ENCODE assay signal across 17 cellular contexts in genomic region chr20:10557685-10558084, GRCh38.
DNase-seq lines count a peak whose midpoint lies in the region; ATAC-seq and TF ChIP-seq lines count a peak whose summit lies in the region.
"Had no signal": no experiment of that assay in that cellular context is flagged by ENCODE, and none has a peak within 500 bp of the region (broad histone marks: within the 10 kb centered on the region; RNA-seq: fewer than 3 reads in every experiment).

No MANE protein-coding gene starts in this region.

- ATAC-seq in left colon: no peak
- no peak for ATAC-seq in naive thymus-derived CD4-positive, alpha-beta T cell
- ATAC-seq in gastrocnemius medialis: no peak

- no peak overlapping the region for H2AFZ ChIP-seq in OCI-LY7 (ENCODE audit: low read length)

- no peak overlapping the region for H3K4me2 ChIP-seq in OCI-LY7 (ENCODE audit: low read length)

- no peak for TF ChIP-seq EP300 in esophagus muscularis mucosa (IDR thresholded peaks at IDR 0.05)

- H3K27me3 ChIP-seq in HUES64 (ENCODE audit: insufficient read depth, low read length) (no peaks in the 10 kb centered on the region), esophagus muscularis mucosa (no peaks in the 10 kb centered on the region), gastrocnemius medialis (no peaks in the 10 kb centered on the region)
- no peaks in the 10 kb centered on the region for H3K27me3 ChIP-seq in naive thymus-derived CD4-positive, alpha-beta T cell (ENCODE audit: control insufficient read depth in 2 of 2, insufficient read depth in 2 of 2, low read length in 2 of 2)
- H3K27me3 ChIP-seq: Peyer's patch had no signal

- no peaks in the 10 kb centered on the region for H3K36me3 ChIP-seq in HUES64 (ENCODE audit: insufficient read depth, low read length)
- H3K36me3 ChIP-seq in OCI-LY7 (ENCODE audit: insufficient read depth, low read length): no peaks in the 10 kb centered on the region
- H3K36me3 ChIP-seq in esophagus muscularis mucosa: no peaks in the 10 kb centered on the region
- H3K36me3 ChIP-seq in naive thymus-derived CD4-positive, alpha-beta T cell (ENCODE audit: control insufficient read depth in 2 of 3, insufficient read depth in 3 of 3, low read length in 3 of 3): no peaks in the 10 kb centered on the region
- peaks cover 0 to 9% of the 10 kb centered on the region in 2 donors for H3K36me3 ChIP-seq in gastrocnemius medialis
- H3K36me3 ChIP-seq: Peyer's patch had no signal

- peaks cover 0 to 2% (median 0%) of the 10 kb centered on the region in 5 donors for H3K27me3 Mint-ChIP-seq in naive thymus-derived CD4-positive, alpha-beta T cell
- H3K27me3 Mint-ChIP-seq: IgD-negative memory B cell had no signal

- in situ Hi-C loops in ACHN (cut with HindIII; ENCODE audit: low pct_ligation_motif_present, low pct_unique_long_range_greater_than_20kb, low sequenced_read_pairs) (no loop called here), gastrocnemius medialis (cut with MboI; ENCODE audit: low sequenced_read_pairs in 4 of 4) (loop anchor here in 3 of 4 donors (10.0 to 25.0 kb wide), 4 partner anchors 647 to 980 kb away; no protein-coding TSS in a partner anchor)

- TF ChIP-seq POLR2A in esophagus muscularis mucosa (IDR thresholded peaks at IDR 0.05; ENCODE audit: low read depth) (no peak), gastrocnemius medialis (IDR thresholded peaks at IDR 0.05) (no peak)

- H3K9me2 ChIP-seq in OCI-LY7 (ENCODE audit: insufficient read depth, low read length): no peaks in the 10 kb centered on the region

- peaks cover 6% of the 10 kb centered on the region; the same call in 1 of the 2 replicates for H4K20me1 ChIP-seq in OCI-LY7 (ENCODE audit: insufficient read depth, low read length)

- H3K9me3 Mint-ChIP-seq in naive thymus-derived CD4-positive, alpha-beta T cell: peaks cover 0 to 4% (median 0%) of the 10 kb centered on the region in 11 donors
- H3K9me3 Mint-ChIP-seq: activated T-cell treated with anti-CD3 and anti-CD28 coated beads, Interleukin-2, amount 50 U/mL, for 4 hours; immature natural killer cell; T-helper 1 cell treated with Interleukin-12 subunit alpha and Interleukin-12 subunit beta and Interleukin-4 antibody, amounts not matched to agents 30 μg/mL and 1 μg/mL, for 36 hours had no signal

- intact Hi-C loops in OCI-LY7 (cut with micrococcal nuclease; ENCODE audit: unreplicated experiment): loop anchor here (10.0 kb wide), 1 partner anchor 647 kb away; no protein-coding TSS in a partner anchor
- intact Hi-C loops in esophagus muscularis mucosa (cut with DNase I): loop anchor here (10.0 kb wide), 2 partner anchors 87 to 977 kb away; no protein-coding TSS in a partner anchor
- intact Hi-C loops in left colon (cut with DNase I, micrococcal nuclease): loop anchor here in 1 of 2 donors (10.0 kb wide), 3 partner anchors 107 to 987 kb away; no protein-coding TSS in a partner anchor
- intact Hi-C loops in naive thymus-derived CD4-positive, alpha-beta T cell (cut with micrococcal nuclease): loop anchor here in 1 of 2 donors (2.0 to 5.0 kb wide), 2 partner anchors 115 to 1335 kb away; partner anchors contain the start of gene JAG1
- intact Hi-C loops in gastrocnemius medialis (cut with DNase I; ENCODE audit: low total_unique reads): loop anchor here (2.0 kb wide), 1 partner anchor 77 kb away; no protein-coding TSS in a partner anchor

- H3K79me2 ChIP-seq in OCI-LY7 (ENCODE audit: insufficient read depth, low read depth, low read length): no peaks in the 10 kb centered on the region

- no peak overlapping the region for H3K9ac ChIP-seq in HUES64 (ENCODE audit: low read depth, low read length)

- H3K4me1 Mint-ChIP-seq in naive thymus-derived CD4-positive, alpha-beta T cell: peaks cover 5 to 29% (median 8%) of the 10 kb centered on the region in 7 donors

- no TSS peak for BruUV-seq in OCI-LY7 (replicated peaks; lab: Mats Ljungman, UMichigan)

- H3K4me1 ChIP-seq in HUES64 (ENCODE audit: insufficient read depth, low read length) (peaks cover 59% of the 10 kb centered on the region), OCI-LY7 (ENCODE audit: insufficient read depth, low read length, poor library complexity, severe bottlenecking) (no peaks in the 10 kb centered on the region), esophagus muscularis mucosa (peaks cover 0 to 8% (median 0%) of the 10 kb centered on the region in 4 donors), gastrocnemius medialis (no peaks in the 10 kb centered on the region)
- no peaks in the 10 kb centered on the region for H3K4me1 ChIP-seq in naive thymus-derived CD4-positive, alpha-beta T cell (ENCODE audit: control insufficient read depth in 2 of 2, insufficient read depth in 2 of 2, low read length in 2 of 2)
- H3K4me1 ChIP-seq: Peyer's patch had no signal

- CTCF ChIA-PET in OCI-LY7 (lab: Charles Lee; ENCODE audit: unreplicated experiment): no interaction called here
- CTCF ChIA-PET in naive thymus-derived CD4-positive, alpha-beta T cell (lab: Charles Lee): no interaction called here

- TF ChIP-seq CTCF in OCI-LY7 (conservative IDR thresholded peaks at IDR 0.05; ENCODE audit: low read length): no peak
- no peak for TF ChIP-seq CTCF in esophagus muscularis mucosa (IDR thresholded peaks at IDR 0.05)
- TF ChIP-seq CTCF in gastrocnemius medialis (IDR thresholded peaks at IDR 0.05 in 4 of 5, conservative IDR thresholded peaks at IDR 0.05 in 1 of 5): no peak

- no peak overlapping the region for H3K4me3 Mint-ChIP-seq in naive thymus-derived CD4-positive, alpha-beta T cell
- H3K4me3 Mint-ChIP-seq: activated T-cell treated with anti-CD3 and anti-CD28 coated beads, Interleukin-2, amount 50 U/mL, for 4 hours; IgD-negative memory B cell; immature natural killer cell; T-helper 1 cell treated with Interleukin-12 subunit alpha and Interleukin-12 subunit beta and Interleukin-4 antibody, amounts not matched to agents 30 μg/mL and 1 μg/mL, for 36 hours had no signal

- POLR2A ChIA-PET in OCI-LY7 (lab: Charles Lee): interaction anchor here (0.7 kb wide), 1 partner anchor 1415 kb away, joined by 6 read pairs; no protein-coding TSS in a partner anchor
- POLR2A ChIA-PET in naive thymus-derived CD4-positive, alpha-beta T cell (lab: Charles Lee): no interaction called here

- H3K27ac ChIP-seq in HUES64 (ENCODE audit: low read depth, low read length): 0 out of 2 replicates have a peak overlapping the region, but pooled peaks have one; percentile 25
- H3K27ac ChIP-seq in OCI-LY7 (ENCODE audit: low read depth, low read length, poor library complexity, severe bottlenecking): no peak overlapping the region
- no peak overlapping the region for H3K27ac ChIP-seq in esophagus muscularis mucosa (replicated peaks in 1 of 4)
- no peak overlapping the region for H3K27ac ChIP-seq in naive thymus-derived CD4-positive, alpha-beta T cell (ENCODE audit: low read depth, low read length)
- peak overlapping the region in 1 of 4 donors; percentile 38 for H3K27ac ChIP-seq in gastrocnemius medialis
- H3K27ac ChIP-seq: Peyer's patch had no signal

- H3K9me3 ChIP-seq in HUES64 (ENCODE audit: insufficient read depth, low read depth, low read length): no peaks in the 10 kb centered on the region
- no peaks in the 10 kb centered on the region for H3K9me3 ChIP-seq in OCI-LY7 (ENCODE audit: low read length)
- H3K9me3 ChIP-seq in esophagus muscularis mucosa: no peaks in the 10 kb centered on the region
- H3K9me3 ChIP-seq in naive thymus-derived CD4-positive, alpha-beta T cell (ENCODE audit: control insufficient read depth in 2 of 3, low read length in 3 of 3): no peaks in the 10 kb centered on the region
- no peaks in the 10 kb centered on the region for H3K9me3 ChIP-seq in gastrocnemius medialis
- H3K9me3 ChIP-seq: Peyer's patch had no signal

- DNase-seq in ACHN (peak; percentile 69), OCI-LY7 (ENCODE audit: low spot score) (peak; percentile 2), esophagus muscularis mucosa (ENCODE audit: extremely low spot score) (peak; percentile 39), left colon (no peak), NCI-H774 (lab: John Stamatoyannopoulos, UW) (no peak), gastrocnemius medialis (no peak)
- DNase-seq in naive thymus-derived CD4-positive, alpha-beta T cell: no peak
- DNase-seq: activated CD4-positive, alpha-beta T cell treated with anti-CD3 and anti-CD28 coated beads for 1 hour; activated T-cell treated with anti-CD3 and anti-CD28 coated beads, Interleukin-2, amount 50 U/mL, for 4 hours; anterior cingulate cortex; immature natural killer cell; NCI-H446; Peyer's patch; stimulated activated CD4-positive, alpha-beta T cell treated with anti-CD3 and anti-CD28 coated beads, Interleukin-1b, Interleukin-23, amount 100 ng/mL, for 48 hours had no signal

- 87% methylated on average over 6 of the region's 6 CpGs for WGBS in HUES64
- WGBS in esophagus muscularis mucosa: 97% methylated on average over 6 of the region's 6 CpGs

- peaks cover 5 to 51% (median 29%) of the 10 kb centered on the region in 5 donors for H3K36me3 Mint-ChIP-seq in naive thymus-derived CD4-positive, alpha-beta T cell

- no peak overlapping the region for H3K27ac Mint-ChIP-seq in naive thymus-derived CD4-positive, alpha-beta T cell
- H3K27ac Mint-ChIP-seq: IgD-negative memory B cell; T-helper 1 cell treated with Interleukin-12 subunit alpha and Interleukin-12 subunit beta and Interleukin-4 antibody, amounts not matched to agents 30 μg/mL and 1 μg/mL, for 36 hours had no signal

- no peak overlapping the region for H3K4me3 ChIP-seq in HUES64 (ENCODE audit: low read length)
- no peak overlapping the region for H3K4me3 ChIP-seq in OCI-LY7 (ENCODE audit: low read depth, low read length, poor library complexity, severe bottlenecking)
- H3K4me3 ChIP-seq in esophagus muscularis mucosa: no peak overlapping the region
- no peak overlapping the region for H3K4me3 ChIP-seq in naive thymus-derived CD4-positive, alpha-beta T cell (ENCODE audit: low read length)
- H3K4me3 ChIP-seq in gastrocnemius medialis: no peak overlapping the region
- H3K4me3 ChIP-seq: Peyer's patch had no signal

Comparison
In these comparisons a context has a peak if more than half of its experiments do, and no peak if none do; other contexts are left out.
1. DNase-seq: peak in ACHN (single experiment), OCI-LY7 (single experiment) and esophagus muscularis mucosa (single experiment); none in left colon (0 of 2), NCI-H774 (single experiment), naive thymus-derived CD4-positive, alpha-beta T cell (0 of 9) and gastrocnemius medialis (0 of 2).